In genomic region chr14:94989946-94990345, GRCh38 we compare ENCODE assay signal across 26 cellular contexts.
DNase-seq lines count a peak whose midpoint lies in the region; ATAC-seq and TF ChIP-seq lines count a peak whose summit lies in the region.
"Had no signal": no experiment of that assay in that cellular context is flagged by ENCODE, and none has a peak within 500 bp of the region (broad histone marks: within the 10 kb centered on the region; RNA-seq: fewer than 3 reads in every experiment).

No MANE protein-coding gene starts in this region.

- peaks cover 6% of the 10 kb centered on the region for H3K27me3 ChIP-seq in RWPE2 (ENCODE audit: insufficient read depth, poor library complexity, severe bottlenecking)

- peaks cover 8% of the 10 kb centered on the region for H3K4me1 ChIP-seq in RWPE2 (ENCODE audit: insufficient read depth, poor library complexity, severe bottlenecking)

- no peaks in the 10 kb centered on the region for H3K4me1 Mint-ChIP-seq in progenitor cell of endocrine pancreas (ENCODE audit: low read depth)
- H3K4me1 Mint-ChIP-seq: CD8-positive, alpha-beta memory T cell; GM23338; H9 had no signal

- no peak overlapping the region for H3K27ac ChIP-seq in RWPE2 (ENCODE audit: poor library complexity, severe bottlenecking)
- H3K27ac ChIP-seq: KMS-11 had no signal

- no peaks in the 10 kb centered on the region for H3K9me3 ChIP-seq in RWPE2 (ENCODE audit: severe bottlenecking)

- H3K27me3 Mint-ChIP-seq in progenitor cell of endocrine pancreas = peaks cover 6% of the 10 kb centered on the region

- TF ChIP-seq CTCF in RWPE2 (IDR thresholded peaks at IDR 0.05; ENCODE audit: poor library complexity, severe bottlenecking) (no peak), GM20000 (IDR thresholded peaks at IDR 0.05; ENCODE audit: extremely low read depth, missing control alignments) (no peak), progenitor cell of endocrine pancreas (IDR thresholded peaks at IDR 0.05; ENCODE audit: unreplicated experiment) (no peak)

- no peak overlapping the region for H3K4me3 ChIP-seq in RWPE2 (ENCODE audit: severe bottlenecking)
- H3K4me3 ChIP-seq: GM23338 had no signal

- H3K4me3 Mint-ChIP-seq in progenitor cell of endocrine pancreas (ENCODE audit: low read depth) = no peak overlapping the region
- H3K4me3 Mint-ChIP-seq: CD8-positive, alpha-beta memory T cell; GM23338; H9; HFFc6 had no signal

- H3K36me3 Mint-ChIP-seq in progenitor cell of endocrine pancreas (ENCODE audit: insufficient read depth) = no peaks in the 10 kb centered on the region
- H3K36me3 Mint-ChIP-seq: CD8-positive, alpha-beta memory T cell had no signal

- 0 out of 3 replicates have a peak, but pooled peaks have one; percentile 28 for ATAC-seq in RWPE2 (ENCODE audit: low read depth)
- ATAC-seq in GM18868 (IDR thresholded peaks at IDR 0.05; ENCODE audit: unreplicated experiment) = no peak
- no peak for ATAC-seq in HG03457 (IDR thresholded peaks at IDR 0.05; ENCODE audit: unreplicated experiment)
- ATAC-seq: GM23338 had no signal

- H3K36me3 ChIP-seq in RWPE2 (ENCODE audit: low read depth) = no peaks in the 10 kb centered on the region

- DNase-seq in COLO829 (ENCODE audit: low spot score) = peak; percentile 56
- DNase-seq in Daoy (ENCODE audit: low read depth) = peak; percentile 21
- no peak for DNase-seq in RWPE2 (ENCODE audit: low spot score)
- DNase-seq in kidney glomerular epithelial cell (lab: John Stamatoyannopoulos, UW) = peak; percentile 38
- DNase-seq in GM20000 (ENCODE audit: low spot score) = no peak
- no peak for DNase-seq in progenitor cell of endocrine pancreas (ENCODE audit: low spot score, unreplicated experiment)
- DNase-seq: C1 segment of cervical spinal cord; CD8-positive, alpha-beta memory T cell; H9; HFFc6; IMR-90; NCI-H1048; NCI-H1436; NCI-H187; NCI-H2081 treated with DMSO at 0.1 percent for 48 hours; NCI-H2171; NCI-H226; NCI-H510A; NCI-H748 treated with DMSO at 0.1 percent for 48 hours; NK-92 treated with Interleukin-12 subunit alpha and Interleukin-12 subunit beta, amount 100 ng/mL, for 24 hours; RPMI8226; SHP77 had no signal

- no peak overlapping the region for H3K27ac Mint-ChIP-seq in progenitor cell of endocrine pancreas
- H3K27ac Mint-ChIP-seq: CD8-positive, alpha-beta memory T cell; GM23338; H9; HFFc6 had no signal

- peaks cover 3% of the 10 kb centered on the region for H3K9me3 Mint-ChIP-seq in progenitor cell of endocrine pancreas (ENCODE audit: low read depth)

Comparison
In these comparisons a context has a peak if more than half of its experiments do, and no peak if none do; other contexts are left out.
1. DNase-seq: peak in COLO829 (single experiment), Daoy (single experiment) and kidney glomerular epithelial cell (single experiment); none in RWPE2 (single experiment), GM20000 (single experiment) and progenitor cell of endocrine pancreas (single experiment).